Comparison of ENCODE assay signal across 8 cellular contexts in the genomic region with DNA sequence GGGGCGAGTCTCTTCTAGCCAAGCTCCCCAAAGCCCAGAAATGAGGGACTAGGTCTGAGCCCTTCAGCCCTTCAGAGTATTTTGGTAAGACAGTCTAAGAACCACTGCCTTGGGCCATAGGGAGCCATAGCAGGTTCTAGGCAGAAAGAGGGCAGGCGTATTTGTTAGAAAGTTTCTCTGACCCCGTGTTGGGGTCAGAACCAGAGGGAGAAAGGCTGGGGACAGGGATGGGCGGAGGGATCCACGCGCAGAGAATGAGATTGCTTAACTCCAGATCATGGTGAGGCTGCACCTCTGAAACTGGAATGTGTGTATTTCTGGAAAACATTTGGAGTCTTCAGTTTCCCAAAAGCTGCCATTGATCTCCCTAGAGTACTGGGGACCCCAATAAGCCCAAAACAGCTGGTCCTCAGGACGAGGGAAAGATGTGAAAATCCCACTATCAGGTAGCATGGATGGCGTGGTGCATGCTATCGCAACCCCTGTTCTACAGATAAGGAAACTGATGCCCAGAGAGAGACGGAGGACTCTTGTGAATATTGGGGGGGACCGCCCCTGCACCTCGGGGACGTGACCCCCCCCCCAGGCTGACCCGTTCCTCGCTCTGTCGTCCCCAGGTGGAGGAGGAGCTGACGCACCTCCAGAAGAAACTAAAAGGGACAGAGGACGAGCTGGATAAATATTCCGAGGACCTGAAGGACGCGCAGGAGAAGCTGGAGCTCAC. TPM values are rescaled to one million over a fixed set of nuclear protein-coding genes. Genes with fewer than 3 reads are reported as not detected.
A peak's percentile ranks its signal among the peaks of the same experiment; 100 is the strongest.
DNase-seq lines count a peak whose midpoint lies in the region; ATAC-seq and TF ChIP-seq lines count a peak whose summit lies in the region.

No MANE protein-coding gene starts in this region.

- H3K9me3 ChIP-seq in A673 (ENCODE audit: low read depth, low read length, poor library complexity, severe bottlenecking) (no peaks in the 10 kb centered on the region), breast epithelium (no peaks in the 10 kb centered on the region)

- no peak for TF ChIP-seq CTCF in A673 (conservative IDR thresholded peaks at IDR 0.05; ENCODE audit: low read depth, low read length)
- no peak for TF ChIP-seq CTCF in breast epithelium (IDR thresholded peaks at IDR 0.05)
- TF ChIP-seq CTCF in mesothelial cell of epicardium (IDR thresholded peaks at IDR 0.05; ENCODE audit: unreplicated experiment): no peak

- H3K27me3 Mint-ChIP-seq in mesothelial cell of epicardium (ENCODE audit: low read depth): no peaks in the 10 kb centered on the region

- no peaks in the 10 kb centered on the region for H3K9me3 Mint-ChIP-seq in mesothelial cell of epicardium

- H3K36me3 ChIP-seq in A673 (ENCODE audit: insufficient read depth, low read length, poor library complexity, severe bottlenecking) (peaks cover 4% of the 10 kb centered on the region), breast epithelium (no peaks in the 10 kb centered on the region)

- CTCF ChIA-PET in A673 (lab: Charles Lee): interaction anchor here (0.6 to 0.8 kb wide), 3 partner anchors 13 to 639 kb away, joined by 3 to 8 read pairs (median 7); no protein-coding TSS in a partner anchor

- TF ChIP-seq POLR2A in breast epithelium (IDR thresholded peaks at IDR 0.05): no peak

- H3K27ac ChIP-seq in A673 (ENCODE audit: low read depth, low read length, poor library complexity, severe bottlenecking) (peak overlapping the region; percentile 100), breast epithelium (peak overlapping the region; percentile 100)

- peaks cover 17% of the 10 kb centered on the region for H3K4me1 ChIP-seq in A673 (ENCODE audit: insufficient read depth, low read length, poor library complexity, severe bottlenecking)
- H3K4me1 ChIP-seq in breast epithelium: peaks cover 3% of the 10 kb centered on the region in 2 donors

- H3K36me3 Mint-ChIP-seq in mesothelial cell of epicardium: no peaks in the 10 kb centered on the region

- DNase-seq in A673 (ENCODE audit: low spot score) (no peak), breast epithelium (ENCODE audit: low spot score in 2 of 2) (peak in 1 of 2 donors; percentile 48), mesothelial cell of epicardium (ENCODE audit: low spot score in 2 of 2, unreplicated experiment in 2 of 2) (no peak), NCI-H2227 treated with DMSO at 0.1 percent for 48 hours (lab: John Stamatoyannopoulos, UW) (no peak), HPDE6-E6E7 (ENCODE audit: extremely low spot score) (no peak), NCI-H748 treated with DMSO at 0.1 percent for 48 hours (lab: John Stamatoyannopoulos, UW) (no peak)

- TSS peak; percentile 14 for BruUV-seq in A673 (replicated peaks; lab: Mats Ljungman, UMichigan)

- H3K4me3 ChIP-seq in A673 (ENCODE audit: low read depth, low read length, poor library complexity, severe bottlenecking) (peak overlapping the region; percentile 93), breast epithelium (peak overlapping the region; percentile 91 to 99 (median 96))

- intact Hi-C loops in A673 (cut with micrococcal nuclease; ENCODE audit: unreplicated experiment): no loop called here
- intact Hi-C loops in breast epithelium (cut with DNase I; ENCODE audit: low total_unique reads): loop anchor here (5.0 kb wide), 1 partner anchor 247 kb away; a partner anchor contains a TSS

- ATAC-seq in HG03565 (IDR thresholded peaks at IDR 0.05; ENCODE audit: unreplicated experiment) (peak; percentile 6), HG03025 (IDR thresholded peaks at IDR 0.05; ENCODE audit: low FRiP score, unreplicated experiment) (no peak)

- peak overlapping the region; percentile 88 for H3K4me3 Mint-ChIP-seq in mesothelial cell of epicardium

- H3K27me3 ChIP-seq in A673 (replicated peaks; ENCODE audit: insufficient read depth, low read depth, low read length, poor library complexity) (no peaks in the 10 kb centered on the region), breast epithelium (no peaks in the 10 kb centered on the region)

- POLR2A ChIA-PET in A673 (lab: Charles Lee; ENCODE audit: low non-redundant PET): no interaction called here

- H3K27ac Mint-ChIP-seq in mesothelial cell of epicardium: peak overlapping the region; percentile 95

- peaks cover 29% of the 10 kb centered on the region for H3K4me1 Mint-ChIP-seq in mesothelial cell of epicardium

RNA-seq across cellular contexts. Expression of a gene that starts 0.7 kb away (rescaled TPM):
- total RNA-seq in A673 (2021) (438 and 476 TPM in 2 replicates), breast epithelium (100 to 1,000 TPM; 257 to 652 (median 430) TPM), mesothelial cell of epicardium (561 to 582 TPM (median 564 TPM) in 3 replicates)

RNA-seq across cellular contexts. Expression of a gene that starts 36.1 kb away (rescaled TPM):
- 113 and 126 TPM in 2 replicates for total RNA-seq in A673 (2021)
- 10 to 100 TPM; 34.7 to 40.6 (median 38.8) TPM for total RNA-seq in breast epithelium
- total RNA-seq in mesothelial cell of epicardium: 65.6 to 70.3 TPM (median 69.4 TPM) in 3 replicates
